11 cellular contexts compared by ENCODE assay signal in genomic region chr6:20846602-20847028, GRCh38.
DNase-seq lines count a peak whose midpoint lies in the region; ATAC-seq and TF ChIP-seq lines count a peak whose summit lies in the region.
"Had no signal": no experiment of that assay in that cellular context is flagged by ENCODE, and none has a peak within 500 bp of the region (broad histone marks: within the 10 kb centered on the region; RNA-seq: fewer than 3 reads in every experiment).

No MANE protein-coding gene starts in this region.

- no peak overlapping the region for H3K27ac ChIP-seq in SK-N-SH (ENCODE audit: low read depth in 2 of 2, low read length in 1 of 2)

- TF ChIP-seq RAD21 in SK-N-SH (IDR thresholded peaks at IDR 0.05; ENCODE audit: low read length), result no peak

- no peaks in the 10 kb centered on the region; the same call in 1 of the 2 replicates for H3K9me2 ChIP-seq in SK-N-SH

- no peak overlapping the region for H3K4me2 ChIP-seq in SK-N-SH

- no peaks in the 10 kb centered on the region for H3F3A ChIP-seq in SK-N-SH (replicated peaks; ENCODE audit: insufficient read depth)

- TF ChIP-seq EP300 in SK-N-SH (IDR thresholded peaks at IDR 0.05; ENCODE audit: borderline replicate concordance in 1 of 2, low read depth in 1 of 2, low read length in 1 of 2), result no peak

- no peaks in the 10 kb centered on the region for H3K27me3 Mint-ChIP-seq in activated naive CD4-positive, alpha-beta T cell treated with anti-CD3 and anti-CD28 coated beads for 36 hours (ENCODE audit: low read depth)
- H3K27me3 Mint-ChIP-seq: IgD-negative memory B cell had no signal

- no peak for TF ChIP-seq CTCF in SK-N-SH (IDR thresholded peaks at IDR 0.05)
- TF ChIP-seq CTCF in mucosa of descending colon (IDR thresholded peaks at IDR 0.05), result no peak

- no peaks in the 10 kb centered on the region for H4K20me1 ChIP-seq in SK-N-SH (ENCODE audit: insufficient read depth)

- H2AFZ ChIP-seq in SK-N-SH (ENCODE audit: low read depth), result no peak overlapping the region

- DNase-seq in SK-N-SH (no peak), mucosa of descending colon (no peak), DMS53 treated with DMSO at 0.1 percent for 48 hours (lab: John Stamatoyannopoulos, UW; ENCODE audit: unreplicated experiment) (no peak), SK-N-DZ (ENCODE audit: low spot score) (no peak)
- no peak for DNase-seq in activated naive CD4-positive, alpha-beta T cell treated with anti-CD3 and anti-CD28 coated beads for 36 hours
- DNase-seq: aorta, right cardiac atrium, SW 1271 had no signal

- H3K4me3 ChIP-seq in SK-N-SH (ENCODE audit: low read depth in 2 of 2, low read length in 1 of 2) (no peak overlapping the region), mucosa of descending colon (no peak overlapping the region)

- ATAC-seq in GM19023 (IDR thresholded peaks at IDR 0.05; ENCODE audit: unreplicated experiment) (peak; percentile 62), HG03097 (IDR thresholded peaks at IDR 0.05; ENCODE audit: low FRiP score, unreplicated experiment) (peak; percentile 73), mucosa of descending colon (peak; percentile 37)
- ATAC-seq: right cardiac atrium had no signal

- H3K36me3 Mint-ChIP-seq in activated naive CD4-positive, alpha-beta T cell treated with anti-CD3 and anti-CD28 coated beads for 36 hours (ENCODE audit: low read depth), result peaks cover 24% of the 10 kb centered on the region

- WGBS in SK-N-SH (ENCODE audit: low lambda C conversion rate), result 25% methylated on average over 1 of the region's 1 CpG

- intact Hi-C loops in mucosa of descending colon (cut with DNase I, micrococcal nuclease), result no loop called here
- intact Hi-C loops in activated naive CD4-positive, alpha-beta T cell treated with anti-CD3 and anti-CD28 coated beads for 36 hours (cut with micrococcal nuclease), result loop anchor here (10.0 kb wide), 1 partner anchor 262 kb away; no protein-coding TSS in a partner anchor

- no peaks in the 10 kb centered on the region for H3K36me3 ChIP-seq in SK-N-SH (replicated peaks in 1 of 2; ENCODE audit: control insufficient read depth in 1 of 2, insufficient read depth in 2 of 2, low read length in 1 of 2)
- no peaks in the 10 kb centered on the region for H3K36me3 ChIP-seq in mucosa of descending colon (ENCODE audit: low read depth)

- H3K4me1 ChIP-seq in SK-N-SH (ENCODE audit: control insufficient read depth in 1 of 2, insufficient read depth in 2 of 2, low read depth in 1 of 2, low read length in 1 of 2), result no peaks in the 10 kb centered on the region; a peak in 1 of 4 replicates
- H3K4me1 ChIP-seq in mucosa of descending colon (ENCODE audit: low read depth), result no peaks in the 10 kb centered on the region

- H3K9me3 ChIP-seq in SK-N-SH, result no peaks in the 10 kb centered on the region
- H3K9me3 ChIP-seq in mucosa of descending colon, result no peaks in the 10 kb centered on the region

- no peak overlapping the region for H3K9ac ChIP-seq in SK-N-SH

- no peak overlapping the region for H3K4me3 Mint-ChIP-seq in activated naive CD4-positive, alpha-beta T cell treated with anti-CD3 and anti-CD28 coated beads for 36 hours
- H3K4me3 Mint-ChIP-seq: IgD-negative memory B cell had no signal

- H3K79me2 ChIP-seq in SK-N-SH (ENCODE audit: insufficient read depth), result no peaks in the 10 kb centered on the region

- H3K27ac Mint-ChIP-seq in activated naive CD4-positive, alpha-beta T cell treated with anti-CD3 and anti-CD28 coated beads for 36 hours, result no peak overlapping the region

- H3K4me1 Mint-ChIP-seq in activated naive CD4-positive, alpha-beta T cell treated with anti-CD3 and anti-CD28 coated beads for 36 hours (ENCODE audit: low read depth), result peaks cover 4% of the 10 kb centered on the region
- H3K4me1 Mint-ChIP-seq: IgD-negative memory B cell had no signal

- CTCF ChIA-PET in SK-N-SH (lab: Yijun Ruan, JAX), result no interaction called here
- CTCF ChIA-PET in activated naive CD4-positive, alpha-beta T cell treated with anti-CD3 and anti-CD28 coated beads for 36 hours (lab: Charles Lee), result no interaction called here

- H3K27me3 ChIP-seq in SK-N-SH (ENCODE audit: insufficient read depth), result no peaks in the 10 kb centered on the region

- H3K9me3 Mint-ChIP-seq in activated naive CD4-positive, alpha-beta T cell treated with anti-CD3 and anti-CD28 coated beads for 36 hours, result no peaks in the 10 kb centered on the region
- H3K9me3 Mint-ChIP-seq: IgD-negative memory B cell had no signal

- POLR2A ChIA-PET in SK-N-SH (lab: Yijun Ruan, JAX), result no interaction called here

TF ChIP-seq in SK-N-SH, 30 proteins besides CTCF, POLR2A, EP300 and RAD21:
- TF ChIP-seq GATA2 (CRISPR knock-in tag; IDR thresholded peaks at IDR 0.05) (no peak), MXI1 (IDR thresholded peaks at IDR 0.05; ENCODE audit: low read depth, low read length) (no peak), SIN3A (IDR thresholded peaks at IDR 0.05; ENCODE audit: borderline replicate concordance, low read depth, low read length) (no peak), YY1 (IDR thresholded peaks at IDR 0.05; ENCODE audit: low read depth) (no peak), RXRA (IDR thresholded peaks at IDR 0.05; ENCODE audit: borderline replicate concordance, low read depth) (no peak), SMC3 (IDR thresholded peaks at IDR 0.05; ENCODE audit: low read depth, low read length) (no peak), MEF2A (IDR thresholded peaks at IDR 0.05; ENCODE audit: borderline replicate concordance, low read depth) (no peak), EZH2phosphoT487 (IDR thresholded peaks at IDR 0.05; ENCODE audit: borderline replicate concordance, low read depth) (no peak), FOSL2 (IDR thresholded peaks at IDR 0.05; ENCODE audit: borderline replicate concordance, low read depth) (peak; percentile 12; the same call in 1 of the 2 replicates), RCOR1 (IDR thresholded peaks at IDR 0.05; ENCODE audit: low read length) (no peak), FOXM1 (IDR thresholded peaks at IDR 0.05; ENCODE audit: low read depth) (no peak)
- TF ChIP-seq, protein P1, sequence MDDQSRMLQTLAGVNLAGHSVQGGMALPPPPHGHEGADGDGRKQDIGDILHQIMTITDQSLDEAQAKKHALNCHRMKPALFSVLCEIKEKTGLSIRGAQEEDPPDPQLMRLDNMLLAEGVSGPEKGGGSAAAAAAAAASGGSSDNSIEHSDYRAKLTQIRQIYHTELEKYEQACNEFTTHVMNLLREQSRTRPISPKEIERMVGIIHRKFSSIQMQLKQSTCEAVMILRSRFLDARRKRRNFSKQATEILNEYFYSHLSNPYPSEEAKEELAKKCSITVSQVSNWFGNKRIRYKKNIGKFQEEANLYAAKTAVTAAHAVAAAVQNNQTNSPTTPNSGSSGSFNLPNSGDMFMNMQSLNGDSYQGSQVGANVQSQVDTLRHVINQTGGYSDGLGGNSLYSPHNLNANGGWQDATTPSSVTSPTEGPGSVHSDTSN (IDR thresholded peaks at IDR 0.05), result peak; percentile 27; the same call in 1 of the 2 replicates
- TF ChIP-seq, protein P2, sequence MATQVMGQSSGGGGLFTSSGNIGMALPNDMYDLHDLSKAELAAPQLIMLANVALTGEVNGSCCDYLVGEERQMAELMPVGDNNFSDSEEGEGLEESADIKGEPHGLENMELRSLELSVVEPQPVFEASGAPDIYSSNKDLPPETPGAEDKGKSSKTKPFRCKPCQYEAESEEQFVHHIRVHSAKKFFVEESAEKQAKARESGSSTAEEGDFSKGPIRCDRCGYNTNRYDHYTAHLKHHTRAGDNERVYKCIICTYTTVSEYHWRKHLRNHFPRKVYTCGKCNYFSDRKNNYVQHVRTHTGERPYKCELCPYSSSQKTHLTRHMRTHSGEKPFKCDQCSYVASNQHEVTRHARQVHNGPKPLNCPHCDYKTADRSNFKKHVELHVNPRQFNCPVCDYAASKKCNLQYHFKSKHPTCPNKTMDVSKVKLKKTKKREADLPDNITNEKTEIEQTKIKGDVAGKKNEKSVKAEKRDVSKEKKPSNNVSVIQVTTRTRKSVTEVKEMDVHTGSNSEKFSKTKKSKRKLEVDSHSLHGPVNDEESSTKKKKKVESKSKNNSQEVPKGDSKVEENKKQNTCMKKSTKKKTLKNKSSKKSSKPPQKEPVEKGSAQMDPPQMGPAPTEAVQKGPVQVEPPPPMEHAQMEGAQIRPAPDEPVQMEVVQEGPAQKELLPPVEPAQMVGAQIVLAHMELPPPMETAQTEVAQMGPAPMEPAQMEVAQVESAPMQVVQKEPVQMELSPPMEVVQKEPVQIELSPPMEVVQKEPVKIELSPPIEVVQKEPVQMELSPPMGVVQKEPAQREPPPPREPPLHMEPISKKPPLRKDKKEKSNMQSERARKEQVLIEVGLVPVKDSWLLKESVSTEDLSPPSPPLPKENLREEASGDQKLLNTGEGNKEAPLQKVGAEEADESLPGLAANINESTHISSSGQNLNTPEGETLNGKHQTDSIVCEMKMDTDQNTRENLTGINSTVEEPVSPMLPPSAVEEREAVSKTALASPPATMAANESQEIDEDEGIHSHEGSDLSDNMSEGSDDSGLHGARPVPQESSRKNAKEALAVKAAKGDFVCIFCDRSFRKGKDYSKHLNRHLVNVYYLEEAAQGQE (IDR thresholded peaks at IDR 0.05; ENCODE audit: low read depth, low read length), result no peak
TF ChIP-seq in SK-N-SH: peak in this region for 2.
